ENCODE assay signal across 24 cellular contexts in the genomic region with DNA sequence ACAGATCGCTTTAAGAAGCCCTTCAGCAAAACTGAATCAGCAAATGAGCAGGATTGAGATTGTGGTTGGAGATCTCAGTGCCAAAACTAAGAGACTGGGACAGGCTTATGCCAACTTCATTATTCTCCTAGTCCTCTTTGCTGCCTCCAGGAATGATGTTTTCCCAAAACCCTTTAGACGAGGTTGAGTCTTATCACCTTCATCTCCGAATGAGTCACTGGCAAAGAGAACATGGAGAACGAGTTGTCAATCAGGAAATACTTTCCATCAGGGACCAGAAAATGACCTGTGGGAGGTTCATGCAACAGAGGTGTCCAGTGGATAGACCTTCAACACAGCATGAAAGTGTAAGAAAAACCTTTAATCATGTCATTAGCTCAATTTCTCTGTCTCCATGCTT.
"Had no signal": no experiment of that assay in that cellular context is flagged by ENCODE, and none has a peak within 500 bp of the region (broad histone marks: within the 10 kb centered on the region; RNA-seq: fewer than 3 reads in every experiment).

No MANE protein-coding gene starts in this region.

- H3K9me3 ChIP-seq: SJSA1 had no signal

- H3K4me3 ChIP-seq: SJSA1, SK-N-MC had no signal

- DNase-seq: IMR-90, Karpas-422, KG1, MV-4-11, NCI-H1048, NCI-H1105, NCI-H1417, NCI-H1436 treated with DMSO at 0.1 percent for 48 hours, NCI-H1694, NCI-H187 treated with DMSO at 0.1 percent for 48 hours, NCI-H2029 treated with DMSO at 0.1 percent for 48 hours, NCI-H2107, NCI-H2227 treated with DMSO at 0.1 percent for 48 hours, NCI-H446, NCI-H510A, NCI-H524 treated with DMSO at 0.1 percent for 48 hours, NCI-H69, NCI-H774, SHP77 treated with DMSO at 0.1 percent for 48 hours had no signal

- H3K36me3 ChIP-seq: SJSA1 had no signal

- H3K27me3 ChIP-seq: SJSA1 had no signal

- ATAC-seq: Panc1, Right ventricle myocardium inferior had no signal

- H3K27ac ChIP-seq: HL-60, SJSA1, SK-N-MC had no signal
